8 cellular contexts compared by ENCODE assay signal in the genomic region with DNA sequence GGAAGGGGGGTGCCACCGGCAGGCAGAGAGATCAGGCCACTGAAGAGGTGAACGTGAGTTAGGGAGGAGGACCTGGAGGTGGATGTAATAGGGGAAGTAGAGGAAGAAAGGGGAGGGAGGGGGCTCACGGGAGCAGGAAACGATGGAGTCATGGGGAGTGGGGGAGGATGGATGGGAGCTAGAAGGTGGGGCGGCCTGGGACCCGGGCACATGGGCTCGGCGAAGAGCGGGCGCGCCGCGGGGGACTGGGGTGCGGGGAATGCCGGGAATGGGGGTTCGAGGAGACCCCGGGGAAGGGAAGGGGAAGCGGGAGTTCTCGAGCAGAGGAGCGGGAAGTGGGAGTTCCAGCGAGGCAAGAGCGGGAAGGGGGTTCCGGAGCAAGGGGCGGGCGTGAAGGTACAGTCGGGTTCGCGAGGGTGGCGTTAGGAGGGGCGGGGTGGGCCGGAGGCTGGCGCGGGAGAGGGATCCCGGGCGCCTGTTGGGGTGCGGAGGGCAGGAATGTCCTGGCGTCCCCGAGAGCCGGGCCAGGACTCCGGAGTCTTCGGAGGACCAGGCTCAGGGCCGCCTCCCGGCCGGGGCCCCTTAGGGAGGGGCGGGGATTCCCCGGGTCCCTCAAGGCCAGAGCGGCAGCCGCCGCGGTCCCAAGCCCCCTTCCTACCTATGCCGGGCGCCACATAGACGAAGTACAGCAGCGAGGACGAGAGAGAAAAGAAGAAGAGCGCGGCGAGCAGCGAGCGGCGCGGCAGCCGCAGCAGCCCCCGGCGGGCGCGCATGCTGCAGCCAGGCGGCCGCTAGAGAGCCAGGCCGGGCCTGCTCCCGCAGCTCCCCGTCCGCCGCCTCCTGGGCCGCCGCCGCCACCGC. TPM values are rescaled to one million over a fixed set of nuclear protein-coding genes. Genes with fewer than 3 reads are reported as not detected.
DNase-seq lines count a peak whose midpoint lies in the region; TF ChIP-seq lines count a peak whose summit lies in the region.

No MANE protein-coding gene starts in this region.

- TF ChIP-seq POLR2A in transverse colon (IDR thresholded peaks at IDR 0.05) = peak; percentile 36

- peak overlapping the region; percentile 87 for H3K4me2 ChIP-seq in GM23248 (ENCODE audit: unreplicated experiment)

- H3K27ac ChIP-seq in GM23248 (peak overlapping the region; percentile 34), muscle layer of colon (ENCODE audit: low read depth, low read length) (peak overlapping the region; percentile 80), transverse colon (peak overlapping the region; percentile 93 to 99 (median 98))

- peak overlapping the region; percentile 72 for H2AFZ ChIP-seq in GM23248

- H3K9ac ChIP-seq in GM23248 (peak overlapping the region; percentile 91), muscle layer of colon (ENCODE audit: low read length) (peak overlapping the region; percentile 64)

- H3K4me3 ChIP-seq in GM23248 (peak overlapping the region; percentile 85), LNCaP clone FGC (ENCODE audit: low read depth, low read length) (peak overlapping the region; percentile 80), epithelial cell of esophagus (ENCODE audit: low read length) (peak overlapping the region; percentile 79), muscle layer of colon (ENCODE audit: low read depth in 1 of 2, low read length in 2 of 2) (peak overlapping the region; percentile 80 to 86), transverse colon (peak overlapping the region; percentile 88 to 99 (median 95))

- peaks cover 61% of the 10 kb centered on the region for H3K79me2 ChIP-seq in GM23248 (ENCODE audit: insufficient read depth)

- H4K20me1 ChIP-seq in GM23248 (ENCODE audit: insufficient read depth) = no peaks in the 10 kb centered on the region

- H3K9me3 ChIP-seq in GM23248 (ENCODE audit: low read depth) (no peaks in the 10 kb centered on the region), muscle layer of colon (ENCODE audit: low read length) (no peaks in the 10 kb centered on the region), transverse colon (no peaks in the 10 kb centered on the region)

- no peaks in the 10 kb centered on the region for H3K9me2 ChIP-seq in GM23248 (ENCODE audit: insufficient read depth)

- DNase-seq in GM03348 (ENCODE audit: low spot score) (peak; percentile 70), GM23248 (no peak), LNCaP clone FGC (ENCODE audit: low read depth) (no peak), epithelial cell of esophagus (ENCODE audit: low read depth) (no peak), transverse colon (peak; percentile 48), NCI-H187 (lab: John Stamatoyannopoulos, UW) (no peak)
- peak; percentile 32 for DNase-seq in activated CD4-positive, alpha-beta T cell treated with anti-CD3 and anti-CD28 coated beads for 48 hours

- peaks cover 8% of the 10 kb centered on the region for H3F3A ChIP-seq in GM23248 (ENCODE audit: insufficient read depth)

- peaks cover 17% of the 10 kb centered on the region for H3K4me1 ChIP-seq in GM23248 (ENCODE audit: insufficient read depth)
- peaks cover 37% of the 10 kb centered on the region for H3K4me1 ChIP-seq in muscle layer of colon (ENCODE audit: insufficient read depth, low read length)
- H3K4me1 ChIP-seq in transverse colon = peaks cover 15 to 54% (median 35%) of the 10 kb centered on the region in 4 donors

- in situ Hi-C loops in GM23248 (cut with MboI) (no loop called here), transverse colon (cut with MboI; ENCODE audit: low pct_ligation_motif_present in 1 of 4, low pct_unique_long_range_greater_than_20kb in 1 of 4, low sequenced_read_pairs in 3 of 4) (no loop called here)

- intact Hi-C loops in transverse colon (cut with DNase I; ENCODE audit: low total_unique reads) = no loop called here

- no peak for TF ChIP-seq EP300 in transverse colon (IDR thresholded peaks at IDR 0.05; ENCODE audit: low read depth)

- no peaks in the 10 kb centered on the region for H3K36me3 ChIP-seq in GM23248 (ENCODE audit: low read depth)
- H3K36me3 ChIP-seq in muscle layer of colon (ENCODE audit: insufficient read depth, low read length) = no peaks in the 10 kb centered on the region
- no peaks in the 10 kb centered on the region for H3K36me3 ChIP-seq in transverse colon

- 1 to 2% methylated on average over 12 to 62 of the region's 78 CpGs for WGBS in GM23248 (ENCODE audit: low coverage in 1 of 2, low lambda C conversion rate in 2 of 2, missing lambda C conversion rate in 2 of 2), 2 experiments
- WGBS in transverse colon (ENCODE audit: low coverage in 1 of 2), 2 donors = 0 to 1% methylated on average over 4 to 67 of the region's 78 CpGs

- H3K27me3 ChIP-seq in GM23248 (replicated peaks; ENCODE audit: insufficient read depth) = no peaks in the 10 kb centered on the region
- H3K27me3 ChIP-seq in muscle layer of colon (ENCODE audit: control insufficient read depth in 1 of 2, insufficient read depth in 2 of 2, low read length in 2 of 2) = no peaks in the 10 kb centered on the region
- H3K27me3 ChIP-seq in transverse colon = no peaks in the 10 kb centered on the region

- no peak for TF ChIP-seq CTCF in LNCaP clone FGC (IDR thresholded peaks at IDR 0.05; ENCODE audit: control insufficient read depth, extremely low read depth, insufficient read depth)
- no peak for TF ChIP-seq CTCF in epithelial cell of esophagus (IDR thresholded peaks at IDR 0.05; ENCODE audit: insufficient read depth, low read depth, low read length, missing control alignments)
- TF ChIP-seq CTCF in transverse colon (IDR thresholded peaks at IDR 0.05) = no peak

RNA-seq across cellular contexts. Expression of a gene that starts 0.5 kb away (rescaled TPM):
- 15.9 and 16.9 TPM in 2 replicates for total RNA-seq in GM23248 (2014; rRNA removed; shearing (Covaris generic))
- 4.2 and 4.5 TPM in 2 replicates for polyA plus RNA-seq in GM23248 (2016; fragmentation: Nextera tagmentation; extraction: Ambion mirVana)
- total RNA-seq in transverse colon = 10 to 100 TPM; 22.3 to 43.2 (median 29.4) TPM

Comparison
In these comparisons a context has a peak if more than half of its experiments do, and no peak if none do; other contexts are left out.
1. DNase-seq: peak in GM03348 (single experiment), activated CD4-positive, alpha-beta T cell treated with anti-CD3 and anti-CD28 coated beads for 48 hours (single experiment) and transverse colon (single experiment); none in GM23248 (single experiment), LNCaP clone FGC (single experiment), epithelial cell of esophagus (single experiment) and NCI-H187 (0 of 2).
2. H3K27ac ChIP-seq: peak in every context shown above with its lines; median percentile 98 in transverse colon; 80 in muscle layer of colon; 34 in GM23248.
3. Peak in every context shown above with its lines, with median percentiles within 50 percentile points of each other: H3K4me3 ChIP-seq.